Comparison of ENCODE assay signal across 11 cellular contexts in the genomic region with DNA sequence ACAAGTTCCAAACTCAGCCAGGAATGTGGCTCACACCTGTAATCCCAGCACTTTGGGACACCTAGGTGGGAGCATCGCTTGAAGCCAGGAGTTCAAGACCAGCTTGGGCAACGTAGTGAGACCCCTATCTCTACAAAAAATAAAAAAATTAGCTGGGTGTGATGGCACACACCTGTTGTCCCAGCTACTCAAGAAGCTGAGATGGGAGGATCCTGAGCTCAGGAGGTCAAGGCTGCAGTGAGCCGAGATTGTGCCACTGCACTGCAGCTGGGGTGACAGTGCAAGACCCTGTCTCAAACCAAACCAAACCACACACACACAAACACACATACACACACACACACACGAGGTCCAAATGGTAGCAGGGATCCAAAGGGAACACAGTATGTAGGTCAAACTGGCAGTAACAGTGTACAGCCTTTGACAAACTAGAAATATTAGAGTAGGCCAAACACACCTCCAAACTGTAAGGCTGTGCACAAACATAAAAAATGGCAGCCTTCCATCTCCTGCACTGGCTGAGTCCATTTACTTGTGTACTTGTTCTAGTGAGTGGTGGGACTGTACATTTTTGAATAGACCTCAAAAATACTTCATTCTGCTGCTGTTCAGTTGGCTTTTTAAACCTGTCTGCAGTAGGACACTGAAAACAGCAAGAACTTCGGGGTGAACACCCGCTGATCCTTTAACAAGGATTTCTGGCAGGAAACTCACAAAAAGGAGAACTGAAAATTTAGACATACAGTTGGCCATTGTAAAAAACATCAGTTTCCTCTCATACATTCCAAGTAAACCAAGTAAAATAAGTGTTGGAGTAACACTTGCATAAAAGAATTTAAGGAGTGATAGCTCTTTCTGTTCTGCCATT. TPM values are rescaled to one million over a fixed set of nuclear protein-coding genes. Genes with fewer than 3 reads are reported as not detected.
DNase-seq lines count a peak whose midpoint lies in the region; ATAC-seq, FAIRE-seq and TF ChIP-seq lines count a peak whose summit lies in the region.
"Had no signal": no experiment of that assay in that cellular context is flagged by ENCODE, and none has a peak within 500 bp of the region (broad histone marks: within the 10 kb centered on the region; RNA-seq: fewer than 3 reads in every experiment).

No MANE protein-coding gene starts in this region.

- H3K4me1 ChIP-seq in HEK293 (ENCODE audit: control insufficient read depth, insufficient read depth, low read length) (peaks cover 4% of the 10 kb centered on the region; the same call in 1 of the 2 replicates), stomach (peaks cover 0 to 5% (median 0%) of the 10 kb centered on the region in 4 donors)

- H3K27me3 ChIP-seq in stomach = no peaks in the 10 kb centered on the region

- CTCF ChIA-PET in HEK293 (lab: Yijun Ruan, JAX) = interaction anchor here (1.7 kb wide), 1 partner anchor 175 kb away, joined by 5 read pairs; no protein-coding TSS in a partner anchor

- H3K27ac Mint-ChIP-seq in CD14-positive monocyte (peak overlapping the region in 5 of 7 donors; percentile 12 to 75 (median 59)), naive B cell (peak overlapping the region in 4 of 6 donors; percentile 23 to 76 (median 54))
- peak overlapping the region; percentile 4 for H3K27ac Mint-ChIP-seq in activated naive CD8-positive, alpha-beta T cell treated with anti-CD3 and anti-CD28 coated beads, Interleukin-2, amount 10 ng/mL, durations not matched to agents 7 days and 5 days
- H3K27ac Mint-ChIP-seq in activated T-helper 17 cell treated with anti-CD3 and anti-CD28 coated beads, Interleukin-2, amount 50 U/mL, for 72 hours = no peak overlapping the region

- 76 to 85% (median 82%) methylated on average over 6 of the region's 6 CpGs for WGBS in stomach, 5 donors

- no peaks in the 10 kb centered on the region for H3K9me3 ChIP-seq in HEK293 (ENCODE audit: control insufficient read depth, insufficient read depth, low read depth, low read length)
- H3K9me3 ChIP-seq in stomach = no peaks in the 10 kb centered on the region

- TF ChIP-seq EP300 in stomach (IDR thresholded peaks at IDR 0.05) = no peak

- H3K27ac ChIP-seq in HEK293 (ENCODE audit: extremely low read depth, low read depth, low read length) = no peak overlapping the region
- H3K27ac ChIP-seq in stomach = no peak overlapping the region

- H3K4me1 Mint-ChIP-seq in CD14-positive monocyte (peaks cover 12% of the 10 kb centered on the region), naive B cell (peaks cover 9 to 18% (median 12%) of the 10 kb centered on the region in 3 donors)
- peaks cover 8% of the 10 kb centered on the region for H3K4me1 Mint-ChIP-seq in activated naive CD8-positive, alpha-beta T cell treated with anti-CD3 and anti-CD28 coated beads, Interleukin-2, amount 10 ng/mL, durations not matched to agents 7 days and 5 days
- no peaks in the 10 kb centered on the region for H3K4me1 Mint-ChIP-seq in activated T-helper 17 cell treated with anti-CD3 and anti-CD28 coated beads, Interleukin-2, amount 50 U/mL, for 72 hours

- no peak overlapping the region for H3K4me3 ChIP-seq in HEK293 (ENCODE audit: low read depth, low read length)
- no peak overlapping the region for H3K4me3 ChIP-seq in stomach

- H3K36me3 ChIP-seq in HEK293 (ENCODE audit: control insufficient read depth in 2 of 2, insufficient read depth in 1 of 2, low read length in 2 of 2) = peaks cover 68 to 84% of the 10 kb centered on the region in 2 experiments
- H3K36me3 ChIP-seq in stomach = peaks cover 27 to 95% (median 91%) of the 10 kb centered on the region in 4 donors

- intact Hi-C loops in CD14-positive monocyte (cut with micrococcal nuclease) (no loop called here), stomach (cut with DNase I; ENCODE audit: low total_unique reads) (no loop called here)

- no peak for TF ChIP-seq POLR2A in H54 (IDR thresholded peaks at IDR 0.05; ENCODE audit: low read depth, low read length)
- TF ChIP-seq POLR2A in stomach (IDR thresholded peaks at IDR 0.05) = no peak

- ATAC-seq in activated naive CD8-positive, alpha-beta T cell treated with anti-CD3 and anti-CD28 coated beads, Interleukin-2, amount 10 ng/mL, durations not matched to agents 7 days and 5 days (ENCODE audit: low read depth) = no peak
- ATAC-seq in naive B cell (ENCODE audit: low read depth in 2 of 2) = no peak
- no peak for ATAC-seq in activated T-helper 17 cell treated with anti-CD3 and anti-CD28 coated beads, Interleukin-2, amount 50 U/mL, for 72 hours (replicated peaks)

- DNase-seq in CD14-positive monocyte (ENCODE audit: low spot score) = no peak
- no peak for DNase-seq in activated naive CD8-positive, alpha-beta T cell treated with anti-CD3 and anti-CD28 coated beads, Interleukin-2, amount 10 ng/mL, durations not matched to agents 7 days and 5 days
- no peak for DNase-seq in naive B cell
- DNase-seq in H54 (ENCODE audit: insufficient read length, low spot score) = no peak
- no peak for DNase-seq in iPS-NIHi11 (ENCODE audit: low spot score)
- no peak for DNase-seq in stomach
- DNase-seq: cortex of kidney, NCI-H2171, retina had no signal

- H3K27me3 Mint-ChIP-seq in CD14-positive monocyte (ENCODE audit: low read depth in 3 of 3) = no peaks in the 10 kb centered on the region
- H3K27me3 Mint-ChIP-seq in activated naive CD8-positive, alpha-beta T cell treated with anti-CD3 and anti-CD28 coated beads, Interleukin-2, amount 10 ng/mL, durations not matched to agents 7 days and 5 days = no peaks in the 10 kb centered on the region
- H3K27me3 Mint-ChIP-seq in naive B cell = no peaks in the 10 kb centered on the region
- H3K27me3 Mint-ChIP-seq in activated T-helper 17 cell treated with anti-CD3 and anti-CD28 coated beads, Interleukin-2, amount 50 U/mL, for 72 hours = no peaks in the 10 kb centered on the region

- H3K4me3 Mint-ChIP-seq in CD14-positive monocyte = no peak overlapping the region
- H3K4me3 Mint-ChIP-seq in activated naive CD8-positive, alpha-beta T cell treated with anti-CD3 and anti-CD28 coated beads, Interleukin-2, amount 10 ng/mL, durations not matched to agents 7 days and 5 days = no peak overlapping the region
- H3K4me3 Mint-ChIP-seq in naive B cell = peak overlapping the region in 1 of 8 donors; percentile 59
- no peak overlapping the region for H3K4me3 Mint-ChIP-seq in activated T-helper 17 cell treated with anti-CD3 and anti-CD28 coated beads, Interleukin-2, amount 50 U/mL, for 72 hours

- no peaks in the 10 kb centered on the region for H3K9me3 Mint-ChIP-seq in CD14-positive monocyte
- H3K9me3 Mint-ChIP-seq in activated naive CD8-positive, alpha-beta T cell treated with anti-CD3 and anti-CD28 coated beads, Interleukin-2, amount 10 ng/mL, durations not matched to agents 7 days and 5 days = no peaks in the 10 kb centered on the region
- H3K9me3 Mint-ChIP-seq in naive B cell = no peaks in the 10 kb centered on the region
- no peaks in the 10 kb centered on the region for H3K9me3 Mint-ChIP-seq in activated T-helper 17 cell treated with anti-CD3 and anti-CD28 coated beads, Interleukin-2, amount 50 U/mL, for 72 hours

- peaks cover 54 to 70% of the 10 kb centered on the region in 2 donors for H3K36me3 Mint-ChIP-seq in CD14-positive monocyte
- H3K36me3 Mint-ChIP-seq in activated naive CD8-positive, alpha-beta T cell treated with anti-CD3 and anti-CD28 coated beads, Interleukin-2, amount 10 ng/mL, durations not matched to agents 7 days and 5 days = peaks cover 26% of the 10 kb centered on the region
- peaks cover 0 to 5% of the 10 kb centered on the region in 2 donors for H3K36me3 Mint-ChIP-seq in naive B cell
- H3K36me3 Mint-ChIP-seq in activated T-helper 17 cell treated with anti-CD3 and anti-CD28 coated beads, Interleukin-2, amount 50 U/mL, for 72 hours (ENCODE audit: low read depth) = peaks cover 85% of the 10 kb centered on the region

- no peak for TF ChIP-seq CTCF in CD14-positive monocyte (IDR thresholded peaks at IDR 0.05)
- no peak for TF ChIP-seq CTCF in HEK293 (tag by site-specific recombination; IDR thresholded peaks at IDR 0.05)
- TF ChIP-seq CTCF in stomach (IDR thresholded peaks at IDR 0.05) = no peak

- no peak for FAIRE-seq in H54 (lab: Jason Lieb, UNC)

- POLR2A ChIA-PET in HEK293 (lab: Yijun Ruan, JAX) = no interaction called here
- POLR2A ChIA-PET in activated naive CD8-positive, alpha-beta T cell treated with anti-CD3 and anti-CD28 coated beads, Interleukin-2, amount 10 ng/mL, durations not matched to agents 7 days and 5 days (lab: Charles Lee) = no interaction called here

RNA-seq across cellular contexts. Expression of gene INTS14, which starts 33.6 kb away (rescaled TPM):
- polyA plus RNA-seq in CD14-positive monocyte (10 to 100 TPM; 10.1 to 12.0 TPM), naive B cell (ENCODE audit: low read depth in 6 of 6) (10 to 100 TPM; 15.1 to 27.4 (median 22.6) TPM), stomach (10 to 100 TPM; 14.9 to 19.7 (median 15.8) TPM)
- total RNA-seq in activated naive CD8-positive, alpha-beta T cell treated with anti-CD3 and anti-CD28 coated beads, Interleukin-2, amount 10 ng/mL, durations not matched to agents 7 days and 5 days = 10 to 100 TPM; 42.8 to 43.0 TPM
- total RNA-seq in stomach = 10 to 100 TPM in 4 of 5 donors, 1 to 10 TPM in 1; 7.2 to 73.2 (median 42.0) TPM
- total RNA-seq in activated T-helper 17 cell treated with anti-CD3 and anti-CD28 coated beads, Interleukin-2, amount 50 U/mL, for 72 hours = 10 to 100 TPM; 40.0 to 77.6 TPM

RNA-seq across cellular contexts. Expression of gene SLC24A1, which starts 44.4 kb away (rescaled TPM):
- polyA plus RNA-seq in CD14-positive monocyte (under 1 TPM; 0.80 to 0.83 TPM), naive B cell (ENCODE audit: low read depth in 6 of 6) (1 to 10 TPM in 5 of 6 donors, not detected in 1; 2.3 to 3.7 (median 2.7) TPM), stomach (1 to 10 TPM; 3.4 to 6.4 (median 6.0) TPM)
- 1 to 10 TPM; 4.9 to 7.1 TPM for total RNA-seq in activated naive CD8-positive, alpha-beta T cell treated with anti-CD3 and anti-CD28 coated beads, Interleukin-2, amount 10 ng/mL, durations not matched to agents 7 days and 5 days
- 10 to 100 TPM in 1 of 5 donors, 1 to 10 TPM in 3, not detected in 1; 1.3 to 18.5 (median 5.3) TPM for total RNA-seq in stomach
- 1 to 10 TPM; 2.9 to 3.3 TPM for total RNA-seq in activated T-helper 17 cell treated with anti-CD3 and anti-CD28 coated beads, Interleukin-2, amount 50 U/mL, for 72 hours

RNA-seq across cellular contexts. Expression of gene HACD3, which starts 47.1 kb away (rescaled TPM):
- polyA plus RNA-seq in CD14-positive monocyte (10 to 100 TPM; 10.8 to 12.1 TPM), naive B cell (ENCODE audit: low read depth in 6 of 6) (10 to 100 TPM; 15.0 to 25.8 (median 23.7) TPM), stomach (10 to 100 TPM; 11.5 to 16.7 (median 13.5) TPM)
- 10 to 100 TPM; 33.3 to 34.5 TPM for total RNA-seq in activated naive CD8-positive, alpha-beta T cell treated with anti-CD3 and anti-CD28 coated beads, Interleukin-2, amount 10 ng/mL, durations not matched to agents 7 days and 5 days
- total RNA-seq in stomach = 100 to 1,000 TPM in 1 of 5 donors, 10 to 100 TPM in 3, 1 to 10 TPM in 1; 7.0 to 128 (median 32.6) TPM
- 10 to 100 TPM; 24.9 to 44.7 TPM for total RNA-seq in activated T-helper 17 cell treated with anti-CD3 and anti-CD28 coated beads, Interleukin-2, amount 50 U/mL, for 72 hours

RNA-seq across cellular contexts. Expression of gene DPP8, which starts 59.9 kb away (rescaled TPM):
- polyA plus RNA-seq in CD14-positive monocyte (10 to 100 TPM; 38.7 to 48.3 TPM), naive B cell (ENCODE audit: low read depth in 6 of 6) (10 to 100 TPM; 40.6 to 98.5 (median 48.3) TPM), stomach (10 to 100 TPM in 2 of 3 donors, 1 to 10 TPM in 1; 4.5 to 17.7 (median 10.5) TPM)
- 10 to 100 TPM; 48.7 to 52.2 TPM for total RNA-seq in activated naive CD8-positive, alpha-beta T cell treated with anti-CD3 and anti-CD28 coated beads, Interleukin-2, amount 10 ng/mL, durations not matched to agents 7 days and 5 days
- 10 to 100 TPM in 4 of 5 donors, 1 to 10 TPM in 1; 8.8 to 89.0 (median 40.6) TPM for total RNA-seq in stomach
- 10 to 100 TPM; 30.7 to 31.4 TPM for total RNA-seq in activated T-helper 17 cell treated with anti-CD3 and anti-CD28 coated beads, Interleukin-2, amount 50 U/mL, for 72 hours
